28 cellular contexts compared by ENCODE assay signal in genomic region chr10:79393924-79394610, GRCh38. TPM values are rescaled to one million over a fixed set of nuclear protein-coding genes. Genes with fewer than 3 reads are reported as not detected.
DNase-seq lines count a peak whose midpoint lies in the region; ATAC-seq and TF ChIP-seq lines count a peak whose summit lies in the region.
"Had no signal": no experiment of that assay in that cellular context is flagged by ENCODE, and none has a peak within 500 bp of the region (broad histone marks: within the 10 kb centered on the region; RNA-seq: fewer than 3 reads in every experiment).

No MANE protein-coding gene starts in this region.

- H4K20me1 ChIP-seq in BLaER1 treated with 17β-estradiol and CSF1 and Interleukin-3, amounts not matched to agents 10 nM and 100 nM: peaks cover 0 to 21% (median under 1%) of the 10 kb centered on the region in 11 experiments; a peak in 7 of 22 replicates

- peaks cover 32% of the 10 kb centered on the region for H3K4me1 Mint-ChIP-seq in nephron progenitor cell
- no peaks in the 10 kb centered on the region for H3K4me1 Mint-ChIP-seq in activated naive CD8-positive, alpha-beta T cell treated with anti-CD3 and anti-CD28 coated beads, Interleukin-2, amount 50 U/mL, for 24 hours
- H3K4me1 Mint-ChIP-seq: activated naive CD8-positive, alpha-beta T cell treated with anti-CD3 and anti-CD28 coated beads, Interleukin-2, amount 10 ng/mL, durations not matched to agents 7 days and 5 days had no signal

- TF ChIP-seq CTCF in esophagus muscularis mucosa (IDR thresholded peaks at IDR 0.05): no peak
- no peak for TF ChIP-seq CTCF in sigmoid colon (IDR thresholded peaks at IDR 0.05)
- no peak for TF ChIP-seq CTCF in nephron progenitor cell (IDR thresholded peaks at IDR 0.05)

- H3K27me3 ChIP-seq in BLaER1 treated with 17β-estradiol and CSF1 and Interleukin-3, amounts not matched to agents 10 nM and 100 nM: no peaks in the 10 kb centered on the region
- H3K27me3 ChIP-seq in esophagus muscularis mucosa: no peaks in the 10 kb centered on the region
- no peaks in the 10 kb centered on the region for H3K27me3 ChIP-seq in sigmoid colon
- H3K27me3 ChIP-seq: heart right ventricle had no signal

- no peak overlapping the region for H3K27ac Mint-ChIP-seq in nephron progenitor cell
- H3K27ac Mint-ChIP-seq in activated naive CD8-positive, alpha-beta T cell treated with anti-CD3 and anti-CD28 coated beads, Interleukin-2, amount 50 U/mL, for 24 hours: no peak overlapping the region
- H3K27ac Mint-ChIP-seq: activated CD8-positive, alpha-beta T cell treated with anti-CD3 and anti-CD28 coated beads, Interleukin-2, amount 10 ng/mL, durations not matched to agents 7 days and 5 days; activated naive CD8-positive, alpha-beta T cell treated with anti-CD3 and anti-CD28 coated beads, Interleukin-2, amount 10 ng/mL, durations not matched to agents 7 days and 5 days; CD8-positive, alpha-beta T cell; T-helper 2 cell treated with Interferon-gamma antibody and Interleukin-4, amounts not matched to agents 5 μg/mL and 100 μg/mL, for 36 hours had no signal

- no peak for DNase-seq in esophagus muscularis mucosa (ENCODE audit: extremely low spot score)
- DNase-seq in left lobe of liver (ENCODE audit: low spot score): peak; percentile 49
- peak; percentile 62 for DNase-seq in sigmoid colon
- DNase-seq in NCI-H1417 treated with DMSO at 0.1 percent for 48 hours (lab: John Stamatoyannopoulos, UW): no peak
- DNase-seq in nephron progenitor cell: no peak
- no peak for DNase-seq in activated naive CD8-positive, alpha-beta T cell treated with anti-CD3 and anti-CD28 coated beads, Interleukin-2, amount 50 U/mL, for 24 hours
- DNase-seq: activated CD8-positive, alpha-beta T cell treated with anti-CD3 and anti-CD28 coated beads, Interleukin-2, amount 10 ng/mL, durations not matched to agents 7 days and 5 days; activated effector memory CD4-positive, alpha-beta T cell treated with anti-CD3 and anti-CD28 coated beads, Interleukin-2, amount 50 U/mL, for 16 hours; activated naive CD8-positive, alpha-beta T cell treated with anti-CD3 and anti-CD28 coated beads, Interleukin-2, amount 10 ng/mL, durations not matched to agents 7 days and 5 days; activated T-cell treated with anti-CD3 and anti-CD28 coated beads for 4 hours; CD8-positive, alpha-beta T cell; cerebellar nuclear complex; effector CD4-positive, alpha-beta T cell; kidney glomerular epithelial cell; MV-4-11; naive B cell; NCI-H187 treated with DMSO at 0.1 percent for 48 hours; NCI-H526; nucleus accumbens; PC-9; SHP77; stimulated activated CD4-positive, alpha-beta T cell treated with anti-CD3 and anti-CD28 coated beads, Interleukin-4, amount 100 ng/mL, for 4 hours; stimulated activated naive CD4-positive, alpha-beta T cell had no signal

- intact Hi-C loops in esophagus muscularis mucosa (cut with DNase I): no loop called here
- intact Hi-C loops in sigmoid colon (cut with DNase I): no loop called here

- H3K4me2 ChIP-seq in BLaER1 treated with 17β-estradiol and CSF1 and Interleukin-3, amounts not matched to agents 10 nM and 100 nM: peak overlapping the region in 10 of 11 experiments; percentile 13 to 70 (median 58); a peak in 19 of 22 replicates
- H3K4me2 ChIP-seq: PC-9 had no signal

- ATAC-seq in left lobe of liver: peak; percentile 13
- no peak for ATAC-seq in HG03280 (IDR thresholded peaks at IDR 0.05; ENCODE audit: unreplicated experiment)
- no peak for ATAC-seq in activated naive CD8-positive, alpha-beta T cell treated with anti-CD3 and anti-CD28 coated beads, Interleukin-2, amount 50 U/mL, for 24 hours
- ATAC-seq: activated CD8-positive, alpha-beta T cell treated with anti-CD3 and anti-CD28 coated beads, Interleukin-2, amount 10 ng/mL, durations not matched to agents 7 days and 5 days; CD8-positive, alpha-beta T cell; heart right ventricle had no signal

- H3K9me3 ChIP-seq in BLaER1 treated with 17β-estradiol and CSF1 and Interleukin-3, amounts not matched to agents 10 nM and 100 nM (replicated peaks in 1 of 11): no peaks in the 10 kb centered on the region
- H3K9me3 ChIP-seq in esophagus muscularis mucosa (no peaks in the 10 kb centered on the region), sigmoid colon (no peaks in the 10 kb centered on the region)
- H3K9me3 ChIP-seq: heart right ventricle, thoracic aorta had no signal

- TF ChIP-seq EP300 in esophagus muscularis mucosa (IDR thresholded peaks at IDR 0.05) (no peak), sigmoid colon (IDR thresholded peaks at IDR 0.05) (no peak)

- H3K36me3 ChIP-seq in BLaER1 treated with 17β-estradiol and CSF1 and Interleukin-3, amounts not matched to agents 10 nM and 100 nM: peaks cover 0 to 62% (median 17%) of the 10 kb centered on the region in 11 experiments; a peak in 13 of 22 replicates
- H3K36me3 ChIP-seq in esophagus muscularis mucosa (peaks cover 0 to 44% (median 22%) of the 10 kb centered on the region in 4 donors), sigmoid colon (peaks cover 0 to 28% (median 10%) of the 10 kb centered on the region in 4 donors)

- H3K9me3 Mint-ChIP-seq in nephron progenitor cell: no peaks in the 10 kb centered on the region
- no peaks in the 10 kb centered on the region for H3K9me3 Mint-ChIP-seq in activated naive CD8-positive, alpha-beta T cell treated with anti-CD3 and anti-CD28 coated beads, Interleukin-2, amount 50 U/mL, for 24 hours
- H3K9me3 Mint-ChIP-seq: activated naive CD8-positive, alpha-beta T cell treated with anti-CD3 and anti-CD28 coated beads, Interleukin-2, amount 10 ng/mL, durations not matched to agents 7 days and 5 days; CD8-positive, alpha-beta T cell; T-helper 2 cell treated with Interferon-gamma antibody and Interleukin-4, amounts not matched to agents 5 μg/mL and 100 μg/mL, for 36 hours had no signal

- peak overlapping the region in 4 of 11 experiments; percentile 3 to 46 (median 24); a peak in 2 of 22 replicates for H3K27ac ChIP-seq in BLaER1 treated with 17β-estradiol and CSF1 and Interleukin-3, amounts not matched to agents 10 nM and 100 nM
- peak overlapping the region; percentile 4 to 76 (median 20) for H3K27ac ChIP-seq in esophagus muscularis mucosa (replicated peaks in 1 of 4)
- peak overlapping the region in 1 of 4 donors; percentile 91 for H3K27ac ChIP-seq in sigmoid colon
- H3K27ac ChIP-seq: PC-9, thoracic aorta had no signal

- 93% methylated on average over 16 of the region's 17 CpGs for WGBS in esophagus muscularis mucosa
- 87 to 91% methylated on average over 17 of the region's 17 CpGs for WGBS in sigmoid colon, 2 donors

- H3K4me1 ChIP-seq in BLaER1 treated with 17β-estradiol and CSF1 and Interleukin-3, amounts not matched to agents 10 nM and 100 nM: peaks cover 23 to 69% (median 49%) of the 10 kb centered on the region in 10 experiments
- peaks cover 0 to 59% (median 42%) of the 10 kb centered on the region in 4 donors for H3K4me1 ChIP-seq in esophagus muscularis mucosa
- peaks cover 0 to 62% (median 27%) of the 10 kb centered on the region in 4 donors for H3K4me1 ChIP-seq in sigmoid colon

- H3K9ac ChIP-seq in BLaER1 treated with 17β-estradiol and CSF1 and Interleukin-3, amounts not matched to agents 10 nM and 100 nM: no peak overlapping the region

- no peak overlapping the region for H3K4me3 ChIP-seq in BLaER1 treated with 17β-estradiol and CSF1 and Interleukin-3, amounts not matched to agents 10 nM and 100 nM
- no peak overlapping the region for H3K4me3 ChIP-seq in esophagus muscularis mucosa
- no peak overlapping the region for H3K4me3 ChIP-seq in sigmoid colon
- H3K4me3 ChIP-seq: heart right ventricle, PC-9, thoracic aorta had no signal

- H3K4me3 Mint-ChIP-seq in nephron progenitor cell: no peak overlapping the region
- H3K4me3 Mint-ChIP-seq in activated naive CD8-positive, alpha-beta T cell treated with anti-CD3 and anti-CD28 coated beads, Interleukin-2, amount 50 U/mL, for 24 hours: no peak overlapping the region
- H3K4me3 Mint-ChIP-seq: activated CD8-positive, alpha-beta T cell treated with anti-CD3 and anti-CD28 coated beads, Interleukin-2, amount 10 ng/mL, durations not matched to agents 7 days and 5 days; activated naive CD8-positive, alpha-beta T cell treated with anti-CD3 and anti-CD28 coated beads, Interleukin-2, amount 10 ng/mL, durations not matched to agents 7 days and 5 days; CD8-positive, alpha-beta T cell; naive B cell; T-helper 2 cell treated with Interferon-gamma antibody and Interleukin-4, amounts not matched to agents 5 μg/mL and 100 μg/mL, for 36 hours had no signal

- H3K36me3 Mint-ChIP-seq in nephron progenitor cell (ENCODE audit: low read depth): peaks cover 17% of the 10 kb centered on the region
- no peaks in the 10 kb centered on the region for H3K36me3 Mint-ChIP-seq in activated naive CD8-positive, alpha-beta T cell treated with anti-CD3 and anti-CD28 coated beads, Interleukin-2, amount 50 U/mL, for 24 hours (ENCODE audit: low read depth)
- H3K36me3 Mint-ChIP-seq: activated naive CD8-positive, alpha-beta T cell treated with anti-CD3 and anti-CD28 coated beads, Interleukin-2, amount 10 ng/mL, durations not matched to agents 7 days and 5 days; CD8-positive, alpha-beta T cell; naive B cell had no signal

- peaks cover 7% of the 10 kb centered on the region for H3K27me3 Mint-ChIP-seq in nephron progenitor cell (ENCODE audit: low read depth, poor library complexity)
- no peaks in the 10 kb centered on the region for H3K27me3 Mint-ChIP-seq in activated naive CD8-positive, alpha-beta T cell treated with anti-CD3 and anti-CD28 coated beads, Interleukin-2, amount 50 U/mL, for 24 hours
- H3K27me3 Mint-ChIP-seq: activated naive CD8-positive, alpha-beta T cell treated with anti-CD3 and anti-CD28 coated beads, Interleukin-2, amount 10 ng/mL, durations not matched to agents 7 days and 5 days had no signal

- TF ChIP-seq POLR2A in esophagus muscularis mucosa (IDR thresholded peaks at IDR 0.05; ENCODE audit: low read depth) (no peak), sigmoid colon (IDR thresholded peaks at IDR 0.05) (no peak)

RNA-seq across cellular contexts. Expression of gene PPIF, which starts 46.8 kb away (rescaled TPM):
- total RNA-seq in esophagus muscularis mucosa (10 to 100 TPM; 19.5 to 42.2 (median 24.4) TPM), left lobe of liver (93.4 TPM), sigmoid colon (10 to 100 TPM; 26.4 to 48.5 (median 32.5) TPM)
- 10 to 100 TPM; 60.7 to 74.9 (median 71.9) TPM for polyA plus RNA-seq in sigmoid colon

RNA-seq across cellular contexts. Expression of gene ZCCHC24, which starts 51.4 kb away (rescaled TPM):
- total RNA-seq in esophagus muscularis mucosa: 100 to 1,000 TPM; 100 to 156 (median 120) TPM
- 30.5 TPM for total RNA-seq in left lobe of liver
- 100 to 1,000 TPM in 3 of 4 donors, 10 to 100 TPM in 1; 82.6 to 141 (median 121) TPM for total RNA-seq in sigmoid colon
- 10 to 100 TPM in 2 of 3 donors, 1 to 10 TPM in 1; 7.6 to 31.2 (median 21.1) TPM for polyA plus RNA-seq in sigmoid colon

Comparison
In these comparisons a context has a peak if more than half of its experiments do, and no peak if none do; other contexts are left out.
1. DNase-seq: peak in left lobe of liver (single experiment) and sigmoid colon (single experiment); none in esophagus muscularis mucosa (single experiment), NCI-H1417 treated with DMSO at 0.1 percent for 48 hours (single experiment), nephron progenitor cell (single experiment) and activated naive CD8-positive, alpha-beta T cell treated with anti-CD3 and anti-CD28 coated beads, Interleukin-2, amount 50 U/mL, for 24 hours (single experiment).